1 cellular context compared by ENCODE assay signal in the genomic region with DNA sequence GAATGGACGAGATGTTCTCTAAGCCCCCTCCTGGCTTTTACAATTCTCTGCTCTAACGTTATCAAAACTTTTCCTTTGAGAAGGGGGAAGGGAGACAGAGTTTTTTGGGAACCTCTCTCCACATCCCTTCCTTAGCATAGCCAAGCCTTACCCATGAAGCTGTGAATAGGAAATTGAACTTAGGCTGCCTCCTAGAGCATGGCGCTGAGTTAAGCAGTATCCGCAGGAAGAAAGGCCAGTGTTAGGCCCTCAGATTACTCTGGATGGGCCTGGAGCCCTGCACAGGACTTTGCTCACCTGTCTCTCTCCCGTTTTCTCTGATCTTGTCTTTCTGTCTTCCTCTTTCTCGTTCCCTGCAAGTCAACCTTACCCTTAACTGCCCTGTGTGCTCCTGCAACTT.
TF ChIP-seq lines count a peak whose summit lies in the region.

No MANE protein-coding gene starts in this region.

TF ChIP-seq in HCT116, 20 proteins besides CTCF, POLR2A, EP300 and RAD21 (continued from another document):
- TF ChIP-seq ZNF274 (IDR thresholded peaks at IDR 0.05; ENCODE audit: low read depth, low read length) (no peak), CBX3 (IDR thresholded peaks at IDR 0.05; ENCODE audit: low read depth) (no peak)
- TF ChIP-seq, protein P1, sequence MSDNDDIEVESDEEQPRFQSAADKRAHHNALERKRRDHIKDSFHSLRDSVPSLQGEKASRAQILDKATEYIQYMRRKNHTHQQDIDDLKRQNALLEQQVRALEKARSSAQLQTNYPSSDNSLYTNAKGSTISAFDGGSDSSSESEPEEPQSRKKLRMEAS (IDR thresholded peaks at IDR 0.05), result no peak
